Comparison of ENCODE assay signal across 1 cellular context in the genomic region with DNA sequence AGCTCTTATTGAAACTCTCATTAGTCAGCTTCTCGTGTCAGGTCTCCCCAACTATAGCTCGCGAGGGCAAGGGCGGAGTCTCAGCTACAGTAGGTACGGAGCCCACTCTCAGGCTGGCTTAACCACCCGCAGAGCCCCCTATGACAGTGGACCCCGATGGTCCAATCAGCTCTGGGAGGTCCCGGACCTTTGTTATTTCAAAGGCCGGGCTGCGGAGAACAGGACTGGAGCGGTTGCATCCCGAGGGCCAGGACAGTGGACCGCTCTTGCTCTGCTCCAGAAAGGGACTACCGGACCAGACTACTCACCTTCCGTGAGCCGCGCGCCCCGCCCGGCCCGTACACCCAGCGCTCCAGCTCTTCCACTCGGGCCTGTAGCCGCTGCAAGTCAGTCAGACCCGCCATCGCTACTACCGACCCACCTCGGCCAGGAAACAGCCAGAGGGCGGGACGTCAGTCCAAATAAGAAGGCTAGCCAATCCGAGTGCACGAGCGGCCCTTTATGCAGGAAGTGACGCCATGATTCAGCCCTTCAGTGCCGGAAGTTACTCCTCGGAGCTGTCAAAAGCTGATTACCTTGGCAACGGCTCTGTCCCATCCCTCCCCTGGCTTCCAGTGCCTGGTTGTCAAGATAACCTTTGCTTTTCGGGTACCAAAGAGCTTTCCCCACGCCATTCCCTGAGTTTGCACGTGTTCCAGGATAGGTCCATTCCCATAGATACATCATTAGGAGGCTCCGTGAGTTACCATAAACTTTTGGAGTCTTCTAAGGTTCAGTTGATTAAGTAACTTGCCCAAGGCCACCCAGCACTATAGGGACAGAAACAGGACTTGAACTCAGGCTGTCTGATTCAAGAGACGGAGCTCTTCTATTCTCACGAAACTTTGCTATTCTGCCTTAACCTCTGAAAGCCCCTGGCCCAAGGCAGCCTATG.
TF ChIP-seq lines count a peak whose summit lies in the region.

A gene (minus strand): TSS at position 435 of the 934 bp plus-strand sequence. CDS start 31 bp downstream, at position 404.

TF ChIP-seq in K562, 482 proteins besides CTCF, POLR2A, EP300 and RAD21 (continued from another document and continues in another):
- TF ChIP-seq, protein P1, sequence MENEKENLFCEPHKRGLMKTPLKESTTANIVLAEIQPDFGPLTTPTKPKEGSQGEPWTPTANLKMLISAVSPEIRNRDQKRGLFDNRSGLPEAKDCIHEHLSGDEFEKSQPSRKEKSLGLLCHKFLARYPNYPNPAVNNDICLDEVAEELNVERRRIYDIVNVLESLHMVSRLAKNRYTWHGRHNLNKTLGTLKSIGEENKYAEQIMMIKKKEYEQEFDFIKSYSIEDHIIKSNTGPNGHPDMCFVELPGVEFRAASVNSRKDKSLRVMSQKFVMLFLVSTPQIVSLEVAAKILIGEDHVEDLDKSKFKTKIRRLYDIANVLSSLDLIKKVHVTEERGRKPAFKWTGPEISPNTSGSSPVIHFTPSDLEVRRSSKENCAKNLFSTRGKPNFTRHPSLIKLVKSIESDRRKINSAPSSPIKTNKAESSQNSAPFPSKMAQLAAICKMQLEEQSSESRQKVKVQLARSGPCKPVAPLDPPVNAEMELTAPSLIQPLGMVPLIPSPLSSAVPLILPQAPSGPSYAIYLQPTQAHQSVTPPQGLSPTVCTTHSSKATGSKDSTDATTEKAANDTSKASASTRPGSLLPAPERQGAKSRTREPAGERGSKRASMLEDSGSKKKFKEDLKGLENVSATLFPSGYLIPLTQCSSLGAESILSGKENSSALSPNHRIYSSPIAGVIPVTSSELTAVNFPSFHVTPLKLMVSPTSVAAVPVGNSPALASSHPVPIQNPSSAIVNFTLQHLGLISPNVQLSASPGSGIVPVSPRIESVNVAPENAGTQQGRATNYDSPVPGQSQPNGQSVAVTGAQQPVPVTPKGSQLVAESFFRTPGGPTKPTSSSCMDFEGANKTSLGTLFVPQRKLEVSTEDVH (IDR thresholded peaks at IDR 0.05; ENCODE audit: low read depth, partially characterized antibody), result peak; percentile 31
- TF ChIP-seq, protein P2, sequence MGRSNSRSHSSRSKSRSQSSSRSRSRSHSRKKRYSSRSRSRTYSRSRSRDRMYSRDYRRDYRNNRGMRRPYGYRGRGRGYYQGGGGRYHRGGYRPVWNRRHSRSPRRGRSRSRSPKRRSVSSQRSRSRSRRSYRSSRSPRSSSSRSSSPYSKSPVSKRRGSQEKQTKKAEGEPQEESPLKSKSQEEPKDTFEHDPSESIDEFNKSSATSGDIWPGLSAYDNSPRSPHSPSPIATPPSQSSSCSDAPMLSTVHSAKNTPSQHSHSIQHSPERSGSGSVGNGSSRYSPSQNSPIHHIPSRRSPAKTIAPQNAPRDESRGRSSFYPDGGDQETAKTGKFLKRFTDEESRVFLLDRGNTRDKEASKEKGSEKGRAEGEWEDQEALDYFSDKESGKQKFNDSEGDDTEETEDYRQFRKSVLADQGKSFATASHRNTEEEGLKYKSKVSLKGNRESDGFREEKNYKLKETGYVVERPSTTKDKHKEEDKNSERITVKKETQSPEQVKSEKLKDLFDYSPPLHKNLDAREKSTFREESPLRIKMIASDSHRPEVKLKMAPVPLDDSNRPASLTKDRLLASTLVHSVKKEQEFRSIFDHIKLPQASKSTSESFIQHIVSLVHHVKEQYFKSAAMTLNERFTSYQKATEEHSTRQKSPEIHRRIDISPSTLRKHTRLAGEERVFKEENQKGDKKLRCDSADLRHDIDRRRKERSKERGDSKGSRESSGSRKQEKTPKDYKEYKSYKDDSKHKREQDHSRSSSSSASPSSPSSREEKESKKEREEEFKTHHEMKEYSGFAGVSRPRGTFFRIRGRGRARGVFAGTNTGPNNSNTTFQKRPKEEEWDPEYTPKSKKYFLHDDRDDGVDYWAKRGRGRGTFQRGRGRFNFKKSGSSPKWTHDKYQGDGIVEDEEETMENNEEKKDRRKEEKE (IDR thresholded peaks at IDR 0.05; ENCODE audit: borderline replicate concordance in 1 of 2, control insufficient read depth in 1 of 2, low read depth in 2 of 2, low read length in 1 of 2), result no peak
- TF ChIP-seq ZNF717 (CRISPR knock-in tag; IDR thresholded peaks at IDR 0.05) (no peak), PRPF4 (IDR thresholded peaks at IDR 0.05; ENCODE audit: insufficient read depth, low read depth, low read length, poor library complexity, severe bottlenecking) (no peak), ZNF79 (CRISPR knock-in tag; IDR thresholded peaks at IDR 0.05; ENCODE audit: low read depth) (no peak), NFYB (IDR thresholded peaks at IDR 0.05; ENCODE audit: extremely low read depth, insufficient read length) (peak; percentile 62), SP1 (CRISPR knock-in tag; IDR thresholded peaks at IDR 0.05) (no peak), STAT5A (IDR thresholded peaks at IDR 0.05; ENCODE audit: borderline replicate concordance, low read length) (no peak), ATF7 (IDR thresholded peaks at IDR 0.05) (peak; percentile 76; the same call in 1 of the 2 replicates), KDM4B (IDR thresholded peaks at IDR 0.05; ENCODE audit: borderline replicate concordance in 2 of 2, low read depth in 1 of 2) (no peak), CREBBP (IDR thresholded peaks at IDR 0.05; ENCODE audit: low read depth, low read length) (no peak), ZNF436 (CRISPR knock-in tag; IDR thresholded peaks at IDR 0.05) (no peak), RUNX1 (IDR thresholded peaks at IDR 0.05; ENCODE audit: low read depth) (no peak), SETDB1 (IDR thresholded peaks at IDR 0.05; ENCODE audit: low read length) (no peak), NCOA1 (IDR thresholded peaks at IDR 0.05; ENCODE audit: low read depth) (no peak), DIDO1 (tag; IDR thresholded peaks at IDR 0.05; ENCODE audit: low read depth) (no peak), ZSCAN29 (IDR thresholded peaks at IDR 0.05) (no peak), MCM3 (IDR thresholded peaks at IDR 0.05) (no peak), SMARCC2 (IDR thresholded peaks at IDR 0.05; ENCODE audit: low read depth) (no peak), RFX1 (IDR thresholded peaks at IDR 0.05) (peak; percentile 93)
- TF ChIP-seq, protein P3, sequence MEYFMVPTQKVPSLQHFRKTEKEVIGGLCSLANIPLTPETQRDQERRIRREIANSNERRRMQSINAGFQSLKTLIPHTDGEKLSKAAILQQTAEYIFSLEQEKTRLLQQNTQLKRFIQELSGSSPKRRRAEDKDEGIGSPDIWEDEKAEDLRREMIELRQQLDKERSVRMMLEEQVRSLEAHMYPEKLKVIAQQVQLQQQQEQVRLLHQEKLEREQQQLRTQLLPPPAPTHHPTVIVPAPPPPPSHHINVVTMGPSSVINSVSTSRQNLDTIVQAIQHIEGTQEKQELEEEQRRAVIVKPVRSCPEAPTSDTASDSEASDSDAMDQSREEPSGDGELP (CRISPR knock-in tag; IDR thresholded peaks at IDR 0.05; ENCODE audit: borderline replicate concordance), result peak; percentile 44; the same call in 1 of the 2 replicates
- TF ChIP-seq, protein P4, sequence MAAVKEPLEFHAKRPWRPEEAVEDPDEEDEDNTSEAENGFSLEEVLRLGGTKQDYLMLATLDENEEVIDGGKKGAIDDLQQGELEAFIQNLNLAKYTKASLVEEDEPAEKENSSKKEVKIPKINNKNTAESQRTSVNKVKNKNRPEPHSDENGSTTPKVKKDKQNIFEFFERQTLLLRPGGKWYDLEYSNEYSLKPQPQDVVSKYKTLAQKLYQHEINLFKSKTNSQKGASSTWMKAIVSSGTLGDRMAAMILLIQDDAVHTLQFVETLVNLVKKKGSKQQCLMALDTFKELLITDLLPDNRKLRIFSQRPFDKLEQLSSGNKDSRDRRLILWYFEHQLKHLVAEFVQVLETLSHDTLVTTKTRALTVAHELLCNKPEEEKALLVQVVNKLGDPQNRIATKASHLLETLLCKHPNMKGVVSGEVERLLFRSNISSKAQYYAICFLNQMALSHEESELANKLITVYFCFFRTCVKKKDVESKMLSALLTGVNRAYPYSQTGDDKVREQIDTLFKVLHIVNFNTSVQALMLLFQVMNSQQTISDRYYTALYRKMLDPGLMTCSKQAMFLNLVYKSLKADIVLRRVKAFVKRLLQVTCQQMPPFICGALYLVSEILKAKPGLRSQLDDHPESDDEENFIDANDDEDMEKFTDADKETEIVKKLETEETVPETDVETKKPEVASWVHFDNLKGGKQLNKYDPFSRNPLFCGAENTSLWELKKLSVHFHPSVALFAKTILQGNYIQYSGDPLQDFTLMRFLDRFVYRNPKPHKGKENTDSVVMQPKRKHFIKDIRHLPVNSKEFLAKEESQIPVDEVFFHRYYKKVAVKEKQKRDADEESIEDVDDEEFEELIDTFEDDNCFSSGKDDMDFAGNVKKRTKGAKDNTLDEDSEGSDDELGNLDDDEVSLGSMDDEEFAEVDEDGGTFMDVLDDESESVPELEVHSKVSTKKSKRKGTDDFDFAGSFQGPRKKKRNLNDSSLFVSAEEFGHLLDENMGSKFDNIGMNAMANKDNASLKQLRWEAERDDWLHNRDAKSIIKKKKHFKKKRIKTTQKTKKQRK (IDR thresholded peaks at IDR 0.05; ENCODE audit: borderline replicate concordance, low read depth, low read length), result peak; percentile 39; the same call in 1 of the 2 replicates
- TF ChIP-seq, protein P5, sequence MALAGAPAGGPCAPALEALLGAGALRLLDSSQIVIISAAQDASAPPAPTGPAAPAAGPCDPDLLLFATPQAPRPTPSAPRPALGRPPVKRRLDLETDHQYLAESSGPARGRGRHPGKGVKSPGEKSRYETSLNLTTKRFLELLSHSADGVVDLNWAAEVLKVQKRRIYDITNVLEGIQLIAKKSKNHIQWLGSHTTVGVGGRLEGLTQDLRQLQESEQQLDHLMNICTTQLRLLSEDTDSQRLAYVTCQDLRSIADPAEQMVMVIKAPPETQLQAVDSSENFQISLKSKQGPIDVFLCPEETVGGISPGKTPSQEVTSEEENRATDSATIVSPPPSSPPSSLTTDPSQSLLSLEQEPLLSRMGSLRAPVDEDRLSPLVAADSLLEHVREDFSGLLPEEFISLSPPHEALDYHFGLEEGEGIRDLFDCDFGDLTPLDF (CRISPR knock-in tag; IDR thresholded peaks at IDR 0.05), result no peak
- TF ChIP-seq, protein P6, sequence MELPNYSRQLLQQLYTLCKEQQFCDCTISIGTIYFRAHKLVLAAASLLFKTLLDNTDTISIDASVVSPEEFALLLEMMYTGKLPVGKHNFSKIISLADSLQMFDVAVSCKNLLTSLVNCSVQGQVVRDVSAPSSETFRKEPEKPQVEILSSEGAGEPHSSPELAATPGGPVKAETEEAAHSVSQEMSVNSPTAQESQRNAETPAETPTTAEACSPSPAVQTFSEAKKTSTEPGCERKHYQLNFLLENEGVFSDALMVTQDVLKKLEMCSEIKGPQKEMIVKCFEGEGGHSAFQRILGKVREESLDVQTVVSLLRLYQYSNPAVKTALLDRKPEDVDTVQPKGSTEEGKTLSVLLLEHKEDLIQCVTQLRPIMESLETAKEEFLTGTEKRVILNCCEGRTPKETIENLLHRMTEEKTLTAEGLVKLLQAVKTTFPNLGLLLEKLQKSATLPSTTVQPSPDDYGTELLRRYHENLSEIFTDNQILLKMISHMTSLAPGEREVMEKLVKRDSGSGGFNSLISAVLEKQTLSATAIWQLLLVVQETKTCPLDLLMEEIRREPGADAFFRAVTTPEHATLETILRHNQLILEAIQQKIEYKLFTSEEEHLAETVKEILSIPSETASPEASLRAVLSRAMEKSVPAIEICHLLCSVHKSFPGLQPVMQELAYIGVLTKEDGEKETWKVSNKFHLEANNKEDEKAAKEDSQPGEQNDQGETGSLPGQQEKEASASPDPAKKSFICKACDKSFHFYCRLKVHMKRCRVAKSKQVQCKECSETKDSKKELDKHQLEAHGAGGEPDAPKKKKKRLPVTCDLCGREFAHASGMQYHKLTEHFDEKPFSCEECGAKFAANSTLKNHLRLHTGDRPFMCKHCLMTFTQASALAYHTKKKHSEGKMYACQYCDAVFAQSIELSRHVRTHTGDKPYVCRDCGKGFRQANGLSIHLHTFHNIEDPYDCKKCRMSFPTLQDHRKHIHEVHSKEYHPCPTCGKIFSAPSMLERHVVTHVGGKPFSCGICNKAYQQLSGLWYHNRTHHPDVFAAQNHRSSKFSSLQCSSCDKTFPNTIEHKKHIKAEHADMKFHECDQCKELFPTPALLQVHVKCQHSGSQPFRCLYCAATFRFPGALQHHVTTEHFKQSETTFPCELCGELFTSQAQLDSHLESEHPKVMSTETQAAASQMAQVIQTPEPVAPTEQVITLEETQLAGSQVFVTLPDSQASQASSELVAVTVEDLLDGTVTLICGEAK (IDR thresholded peaks at IDR 0.05), result peak; percentile 96
- TF ChIP-seq, protein P6 (CRISPR knock-in tag; IDR thresholded peaks at IDR 0.05), result no peak
- TF ChIP-seq, protein P7, sequence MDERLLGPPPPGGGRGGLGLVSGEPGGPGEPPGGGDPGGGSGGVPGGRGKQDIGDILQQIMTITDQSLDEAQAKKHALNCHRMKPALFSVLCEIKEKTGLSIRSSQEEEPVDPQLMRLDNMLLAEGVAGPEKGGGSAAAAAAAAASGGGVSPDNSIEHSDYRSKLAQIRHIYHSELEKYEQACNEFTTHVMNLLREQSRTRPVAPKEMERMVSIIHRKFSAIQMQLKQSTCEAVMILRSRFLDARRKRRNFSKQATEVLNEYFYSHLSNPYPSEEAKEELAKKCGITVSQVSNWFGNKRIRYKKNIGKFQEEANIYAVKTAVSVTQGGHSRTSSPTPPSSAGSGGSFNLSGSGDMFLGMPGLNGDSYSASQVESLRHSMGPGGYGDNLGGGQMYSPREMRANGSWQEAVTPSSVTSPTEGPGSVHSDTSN (CRISPR knock-in tag; IDR thresholded peaks at IDR 0.05; ENCODE audit: low read depth), result no peak
- TF ChIP-seq, protein P7 (tag; conservative IDR thresholded peaks at IDR 0.05; ENCODE audit: low read depth), result peak; percentile 80
